ENCODE assay signal across 15 cellular contexts in genomic region chr20:8400461-8400860, GRCh38.
"Had no signal": no experiment of that assay in that cellular context is flagged by ENCODE, and none has a peak within 500 bp of the region (broad histone marks: within the 10 kb centered on the region; RNA-seq: fewer than 3 reads in every experiment).

No MANE protein-coding gene starts in this region.

- H3K27ac ChIP-seq: upper lobe of right lung had no signal

- DNase-seq: activated CD4-positive, alpha-beta T cell treated with anti-CD3 and anti-CD28 coated beads for 48 hours; activated naive CD4-positive, alpha-beta T cell treated with anti-CD3 and anti-CD28 coated beads, Interleukin-2, amount 50 U/mL, for 16 hours; amniotic stem cell; body of pancreas; central memory CD4-positive, alpha-beta T cell; cortex of kidney; effector CD8-positive, alpha-beta T cell; foreskin melanocyte; heart left ventricle; left lung; stimulated activated CD4-positive, alpha-beta T cell treated with anti-CD3 and anti-CD28 coated beads, Interleukin-12 subunit alpha, Interleukin-12 subunit beta, amount 100 ng/mL, for 4 hours; stimulated activated naive CD4-positive, alpha-beta T cell treated with Interleukin-2 at 50 U/mL for 16 hours; upper lobe of right lung had no signal

- H3K4me3 ChIP-seq: body of pancreas, heart left ventricle, left lung, upper lobe of right lung had no signal

- H3K9me3 Mint-ChIP-seq: activated T-helper 2 cell treated with anti-CD3 and anti-CD28 coated beads, Interferon-gamma antibody, Interleukin-2, Interleukin-4, amounts not matched to agents 10 μg/mL and 5 μg/mL and 100 μg/mL, durations not matched to agents 14 hours and 24 hours and 36 hours had no signal

- H3K4me1 Mint-ChIP-seq: WTC11 had no signal

- H3K27ac Mint-ChIP-seq: activated T-helper 2 cell treated with anti-CD3 and anti-CD28 coated beads, Interferon-gamma antibody, Interleukin-2, Interleukin-4, amounts not matched to agents 10 μg/mL and 5 μg/mL and 100 μg/mL, durations not matched to agents 14 hours and 24 hours and 36 hours; WTC11 had no signal

- H3K4me1 ChIP-seq: upper lobe of right lung had no signal

- ATAC-seq: body of pancreas, WTC11 had no signal

- H3K36me3 ChIP-seq: heart left ventricle, left lung, upper lobe of right lung had no signal

- H3K27me3 ChIP-seq: body of pancreas, heart left ventricle, left lung, upper lobe of right lung had no signal

- H3K9me3 ChIP-seq: body of pancreas, heart left ventricle, left lung, upper lobe of right lung had no signal

- H3K4me3 Mint-ChIP-seq: WTC11 had no signal

- H3K36me3 Mint-ChIP-seq: WTC11 had no signal
